8 cellular contexts compared by ENCODE assay signal in genomic region chr6:70413114-70413828, GRCh38. TPM values are rescaled to one million over a fixed set of nuclear protein-coding genes. Genes with fewer than 3 reads are reported as not detected.
A peak's percentile ranks its signal among the peaks of the same experiment; 100 is the strongest.
DNase-seq lines count a peak whose midpoint lies in the region; ATAC-seq and TF ChIP-seq lines count a peak whose summit lies in the region.

FAM135A (plus strand) TSS chr6:70413508; CDS start chr6:70428343, 14,835 bp downstream.

- H3K9me3 ChIP-seq in BLaER1 treated with 17β-estradiol and CSF1 and Interleukin-3, amounts not matched to agents 10 nM and 100 nM (replicated peaks in 1 of 11): peaks cover 0 to 4% (median 0%) of the 10 kb centered on the region in 11 experiments; a peak in 4 of 22 replicates
- H3K9me3 ChIP-seq in liver (ENCODE audit: control insufficient read depth in 4 of 4, low read length in 3 of 4): no peaks in the 10 kb centered on the region

- H3K4me3 ChIP-seq in BLaER1 treated with 17β-estradiol and CSF1 and Interleukin-3, amounts not matched to agents 10 nM and 100 nM: peak within 1 kb of the TSS; percentile 81 to 99 (median 94)
- peak within 1 kb of the TSS; percentile 69 to 95 (median 74) for H3K4me3 ChIP-seq in liver (ENCODE audit: low read depth in 1 of 3, low read length in 3 of 3)

- peaks cover 12 to 22% (median 18%) of the 10 kb centered on the region in 11 experiments for H3K36me3 ChIP-seq in BLaER1 treated with 17β-estradiol and CSF1 and Interleukin-3, amounts not matched to agents 10 nM and 100 nM
- no peaks in the 10 kb centered on the region for H3K36me3 ChIP-seq in liver (ENCODE audit: control insufficient read depth in 4 of 4, insufficient read depth in 3 of 4, low read depth in 1 of 4, low read length in 3 of 4)

- H3K27ac ChIP-seq in BLaER1 treated with 17β-estradiol and CSF1 and Interleukin-3, amounts not matched to agents 10 nM and 100 nM: peak within 1 kb of the TSS; percentile 85 to 99 (median 91)
- H3K27ac ChIP-seq in liver (ENCODE audit: low read depth in 1 of 2, low read length in 2 of 2): peak within 1 kb of the TSS; percentile 48 to 63

- peaks cover 11 to 63% (median 26%) of the 10 kb centered on the region in 10 experiments for H3K4me1 ChIP-seq in BLaER1 treated with 17β-estradiol and CSF1 and Interleukin-3, amounts not matched to agents 10 nM and 100 nM
- H3K4me1 ChIP-seq in liver (ENCODE audit: control insufficient read depth in 4 of 4, insufficient read depth in 4 of 4, low read length in 3 of 4): peaks cover 0 to 13% (median 2%) of the 10 kb centered on the region in 4 donors

- WGBS in liver: under 1% methylated on average over 65 of the region's 65 CpGs

- no peaks in the 10 kb centered on the region for H3K27me3 ChIP-seq in BLaER1 treated with 17β-estradiol and CSF1 and Interleukin-3, amounts not matched to agents 10 nM and 100 nM
- H3K27me3 ChIP-seq in liver (ENCODE audit: control insufficient read depth in 4 of 4, insufficient read depth in 4 of 4, low read length in 3 of 4): no peaks in the 10 kb centered on the region

- peak within 1 kb of the TSS; percentile 89 to 98 (median 93) for H3K9ac ChIP-seq in BLaER1 treated with 17β-estradiol and CSF1 and Interleukin-3, amounts not matched to agents 10 nM and 100 nM
- peak within 1 kb of the TSS; percentile 78 to 79 for H3K9ac ChIP-seq in liver (ENCODE audit: low read depth in 1 of 2, low read length in 2 of 2)

- peak within 1 kb of the TSS; percentile 68 to 88 (median 85) for H3K4me2 ChIP-seq in BLaER1 treated with 17β-estradiol and CSF1 and Interleukin-3, amounts not matched to agents 10 nM and 100 nM

- peak; percentile 34 to 43 for TF ChIP-seq RAD21 in liver (IDR thresholded peaks at IDR 0.05)

- TF ChIP-seq CTCF in liver (IDR thresholded peaks at IDR 0.05; ENCODE audit: low read depth, low read length, missing input control): no peak

- DNase-seq in NCI-H69 (lab: John Stamatoyannopoulos, UW): peak; percentile 100
- DNase-seq in activated CD4-positive, alpha-beta T cell treated with anti-CD3 and anti-CD28 coated beads, Interleukin-2, amount 50 U/mL, for 48 hours: peak; percentile 96 to 97
- DNase-seq in dermis microvascular lymphatic vessel endothelial cell (ENCODE audit: low read depth in 2 of 2): peak; percentile 95 to 98
- peak; percentile 93 for DNase-seq in stimulated activated CD4-positive, alpha-beta T cell treated with anti-CD3 and anti-CD28 coated beads, Interleukin-4, amount 100 ng/mL, for 24 hours

- peaks cover 0 to 23% (median 0%) of the 10 kb centered on the region in 11 experiments; a peak in 5 of 22 replicates for H4K20me1 ChIP-seq in BLaER1 treated with 17β-estradiol and CSF1 and Interleukin-3, amounts not matched to agents 10 nM and 100 nM

- ATAC-seq in GM19328 (IDR thresholded peaks at IDR 0.05; ENCODE audit: unreplicated experiment) (peak; percentile 82), HG03520 (IDR thresholded peaks at IDR 0.05; ENCODE audit: unreplicated experiment) (peak; percentile 85)

TF ChIP-seq in liver, 16 proteins besides CTCF, POLR2A, EP300 and RAD21:
- TF ChIP-seq HNF4A (conservative IDR thresholded peaks at IDR 0.05): peak; percentile 14 to 27
- TF ChIP-seq, protein P1, sequence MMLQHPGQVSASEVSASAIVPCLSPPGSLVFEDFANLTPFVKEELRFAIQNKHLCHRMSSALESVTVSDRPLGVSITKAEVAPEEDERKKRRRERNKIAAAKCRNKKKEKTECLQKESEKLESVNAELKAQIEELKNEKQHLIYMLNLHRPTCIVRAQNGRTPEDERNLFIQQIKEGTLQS (IDR thresholded peaks at IDR 0.05): no peak
- peak in 1 of 2 donors; percentile 23 for TF ChIP-seq RXRA (IDR thresholded peaks at IDR 0.05)
- peak; percentile 75 for TF ChIP-seq YY1 (IDR thresholded peaks at IDR 0.05)
- TF ChIP-seq FOXA1 (IDR thresholded peaks at IDR 0.05): peak; percentile 53
- TF ChIP-seq, protein P2, sequence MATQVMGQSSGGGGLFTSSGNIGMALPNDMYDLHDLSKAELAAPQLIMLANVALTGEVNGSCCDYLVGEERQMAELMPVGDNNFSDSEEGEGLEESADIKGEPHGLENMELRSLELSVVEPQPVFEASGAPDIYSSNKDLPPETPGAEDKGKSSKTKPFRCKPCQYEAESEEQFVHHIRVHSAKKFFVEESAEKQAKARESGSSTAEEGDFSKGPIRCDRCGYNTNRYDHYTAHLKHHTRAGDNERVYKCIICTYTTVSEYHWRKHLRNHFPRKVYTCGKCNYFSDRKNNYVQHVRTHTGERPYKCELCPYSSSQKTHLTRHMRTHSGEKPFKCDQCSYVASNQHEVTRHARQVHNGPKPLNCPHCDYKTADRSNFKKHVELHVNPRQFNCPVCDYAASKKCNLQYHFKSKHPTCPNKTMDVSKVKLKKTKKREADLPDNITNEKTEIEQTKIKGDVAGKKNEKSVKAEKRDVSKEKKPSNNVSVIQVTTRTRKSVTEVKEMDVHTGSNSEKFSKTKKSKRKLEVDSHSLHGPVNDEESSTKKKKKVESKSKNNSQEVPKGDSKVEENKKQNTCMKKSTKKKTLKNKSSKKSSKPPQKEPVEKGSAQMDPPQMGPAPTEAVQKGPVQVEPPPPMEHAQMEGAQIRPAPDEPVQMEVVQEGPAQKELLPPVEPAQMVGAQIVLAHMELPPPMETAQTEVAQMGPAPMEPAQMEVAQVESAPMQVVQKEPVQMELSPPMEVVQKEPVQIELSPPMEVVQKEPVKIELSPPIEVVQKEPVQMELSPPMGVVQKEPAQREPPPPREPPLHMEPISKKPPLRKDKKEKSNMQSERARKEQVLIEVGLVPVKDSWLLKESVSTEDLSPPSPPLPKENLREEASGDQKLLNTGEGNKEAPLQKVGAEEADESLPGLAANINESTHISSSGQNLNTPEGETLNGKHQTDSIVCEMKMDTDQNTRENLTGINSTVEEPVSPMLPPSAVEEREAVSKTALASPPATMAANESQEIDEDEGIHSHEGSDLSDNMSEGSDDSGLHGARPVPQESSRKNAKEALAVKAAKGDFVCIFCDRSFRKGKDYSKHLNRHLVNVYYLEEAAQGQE (IDR thresholded peaks at IDR 0.05): peak; percentile 81
- peak; percentile 84 for TF ChIP-seq TAF1 (conservative IDR thresholded peaks at IDR 0.05)
- TF ChIP-seq FOXA2 (IDR thresholded peaks at IDR 0.05): peak; percentile 69
- TF ChIP-seq, protein P3, sequence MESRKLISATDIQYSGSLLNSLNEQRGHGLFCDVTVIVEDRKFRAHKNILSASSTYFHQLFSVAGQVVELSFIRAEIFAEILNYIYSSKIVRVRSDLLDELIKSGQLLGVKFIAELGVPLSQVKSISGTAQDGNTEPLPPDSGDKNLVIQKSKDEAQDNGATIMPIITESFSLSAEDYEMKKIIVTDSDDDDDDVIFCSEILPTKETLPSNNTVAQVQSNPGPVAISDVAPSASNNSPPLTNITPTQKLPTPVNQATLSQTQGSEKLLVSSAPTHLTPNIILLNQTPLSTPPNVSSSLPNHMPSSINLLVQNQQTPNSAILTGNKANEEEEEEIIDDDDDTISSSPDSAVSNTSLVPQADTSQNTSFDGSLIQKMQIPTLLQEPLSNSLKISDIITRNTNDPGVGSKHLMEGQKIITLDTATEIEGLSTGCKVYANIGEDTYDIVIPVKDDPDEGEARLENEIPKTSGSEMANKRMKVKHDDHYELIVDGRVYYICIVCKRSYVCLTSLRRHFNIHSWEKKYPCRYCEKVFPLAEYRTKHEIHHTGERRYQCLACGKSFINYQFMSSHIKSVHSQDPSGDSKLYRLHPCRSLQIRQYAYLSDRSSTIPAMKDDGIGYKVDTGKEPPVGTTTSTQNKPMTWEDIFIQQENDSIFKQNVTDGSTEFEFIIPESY (IDR thresholded peaks at IDR 0.05): peak; percentile 100
- no peak for TF ChIP-seq NR2F2 (IDR thresholded peaks at IDR 0.05)
- TF ChIP-seq JUND (IDR thresholded peaks at IDR 0.05): no peak
- TF ChIP-seq SP1 (IDR thresholded peaks at IDR 0.05): peak; percentile 75
- no peak for TF ChIP-seq GABPA (IDR thresholded peaks at IDR 0.05 in 1 of 2, conservative IDR thresholded peaks at IDR 0.05 in 1 of 2)
- peak; percentile 8 for TF ChIP-seq MAX (IDR thresholded peaks at IDR 0.05)

RNA-seq across cellular contexts. Expression of gene FAM135A, which starts in this region (rescaled TPM):
- total RNA-seq in dermis microvascular lymphatic vessel endothelial cell: 11.2 and 12.9 TPM in 2 replicates
- 10 to 100 TPM in 1 of 2 donors, 1 to 10 TPM in 1; 5.9 to 15.6 TPM for total RNA-seq in liver
- 1 to 10 TPM; 2.7 to 5.6 TPM for polyA plus RNA-seq in liver

Comparison
In these comparisons a context has a peak if more than half of its experiments do, and no peak if none do; other contexts are left out.
1. Peak in every context shown above with its lines: DNase-seq, ATAC-seq, H3K4me3 ChIP-seq and H3K27ac ChIP-seq.